Comparison of ENCODE assay signal across 18 cellular contexts in the genomic region with DNA sequence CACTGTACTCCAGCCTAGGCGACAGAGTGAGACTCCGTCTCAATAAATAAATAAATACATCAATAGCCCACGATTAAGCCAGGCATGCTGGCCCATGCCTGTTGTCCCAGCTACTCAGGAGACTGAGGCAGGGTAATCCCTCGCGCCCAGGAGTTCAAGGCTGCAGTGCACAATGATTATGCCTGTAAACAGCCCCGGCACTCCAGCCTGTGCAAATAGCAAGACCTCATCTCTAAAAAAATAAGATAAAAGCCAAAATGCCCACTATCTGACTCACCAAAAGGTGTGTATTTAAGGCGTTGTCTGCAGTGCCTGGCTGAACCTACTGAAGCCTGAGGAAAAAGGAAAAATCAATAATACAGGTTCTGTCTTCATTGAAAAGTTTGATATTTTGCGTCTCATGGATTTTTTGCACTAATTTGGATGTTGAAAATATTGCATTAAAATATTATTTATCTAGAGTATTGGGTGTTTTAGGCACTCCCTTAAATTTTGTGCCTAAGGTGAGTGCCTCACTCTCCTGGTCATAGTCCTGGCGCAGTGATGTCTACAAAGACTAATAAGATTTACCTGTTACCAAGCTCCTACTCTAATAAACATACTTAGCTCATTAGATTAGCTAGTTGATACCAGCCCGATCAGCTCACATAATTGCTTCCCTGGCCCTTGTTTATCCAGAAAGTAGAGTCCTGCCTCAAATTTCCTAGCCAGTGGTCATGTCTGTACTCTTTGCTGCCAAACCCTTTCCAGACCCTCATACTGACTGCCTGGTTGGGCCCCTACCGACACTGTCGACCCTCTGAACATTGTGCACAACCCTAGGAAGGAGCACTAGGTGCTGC. TPM values are rescaled to one million over a fixed set of nuclear protein-coding genes. Genes with fewer than 3 reads are reported as not detected.
DNase-seq lines count a peak whose midpoint lies in the region; ATAC-seq and TF ChIP-seq lines count a peak whose summit lies in the region.
"Had no signal": no experiment of that assay in that cellular context is flagged by ENCODE, and none has a peak within 500 bp of the region (broad histone marks: within the 10 kb centered on the region; RNA-seq: fewer than 3 reads in every experiment).

No MANE protein-coding gene starts in this region.

- H3K27me3 ChIP-seq in body of pancreas (no peaks in the 10 kb centered on the region), osteoblast (ENCODE audit: insufficient read depth, low read length) (peaks cover 4% of the 10 kb centered on the region)

- 35 to 39% methylated on average over 12 of the region's 12 CpGs for WGBS in body of pancreas, 2 donors

- in situ Hi-C loops in ACHN (cut with HindIII; ENCODE audit: low pct_ligation_motif_present, low pct_unique_long_range_greater_than_20kb, low sequenced_read_pairs), result no loop called here

- peak; percentile 49 for ATAC-seq in body of pancreas
- ATAC-seq in GM19035 (IDR thresholded peaks at IDR 0.05; ENCODE audit: unreplicated experiment), result no peak

- H3K36me3 ChIP-seq in body of pancreas (replicated peaks in 1 of 2; ENCODE audit: insufficient read depth in 1 of 2, low read depth in 2 of 2) (no peaks in the 10 kb centered on the region), osteoblast (ENCODE audit: insufficient read depth, low read length) (no peaks in the 10 kb centered on the region)

- DNase-seq in HT-29 (ENCODE audit: low spot score) (peak; percentile 61), body of pancreas (peak in 3 of 4 donors; percentile 33 to 45 (median 33)), kidney tubule cell (ENCODE audit: low spot score) (peak; percentile 52), renal cortical epithelial cell (ENCODE audit: low read depth) (peak; percentile 47), ACHN (no peak), HUDEP-2 (lab: John Stamatoyannopoulos, UW; ENCODE audit: unreplicated experiment in 76 of 76) (no peak), osteoblast (ENCODE audit: insufficient read length, low spot score, missing footprints) (no peak)
- DNase-seq: activated CD4-positive, alpha-beta T cell treated with anti-CD3 and anti-CD28 coated beads for 4 hours; activated gamma-delta T cell; hippocampal formation; NCI-H1105 treated with DMSO at 0.1 percent for 48 hours; NCI-H2171; NCI-H69; posterior cingulate gyrus; stimulated activated CD4-positive, alpha-beta T cell treated with anti-CD3 and anti-CD28 coated beads, Interleukin-4, amount 100 ng/mL, for 1 hour had no signal

- no peak overlapping the region for H3K4me2 ChIP-seq in osteoblast (ENCODE audit: insufficient read depth, low read length)

- TF ChIP-seq CTCF in body of pancreas (IDR thresholded peaks at IDR 0.05), result no peak
- TF ChIP-seq CTCF in osteoblast (IDR thresholded peaks at IDR 0.05; ENCODE audit: extremely low read depth, low read depth, low read length), result no peak

- no peaks in the 10 kb centered on the region for H4K20me1 ChIP-seq in osteoblast (ENCODE audit: insufficient read depth, low read length)

- no peak for TF ChIP-seq POLR2A in body of pancreas (IDR thresholded peaks at IDR 0.05)

- H3K79me2 ChIP-seq in osteoblast (ENCODE audit: insufficient read depth, low read length), result no peaks in the 10 kb centered on the region

- H3K9me3 ChIP-seq in body of pancreas (no peaks in the 10 kb centered on the region), osteoblast (ENCODE audit: low read depth, low read length) (no peaks in the 10 kb centered on the region)

- H3K4me1 ChIP-seq in body of pancreas, result peaks cover 26% of the 10 kb centered on the region
- H3K4me1 ChIP-seq in osteoblast (ENCODE audit: insufficient read depth, low read length), result no peaks in the 10 kb centered on the region

- intact Hi-C loops in body of pancreas (cut with DNase I), result no loop called here

- H3K4me3 ChIP-seq in body of pancreas, result no peak overlapping the region
- H3K4me3 ChIP-seq in osteoblast (ENCODE audit: insufficient read depth, low read length), result no peak overlapping the region
- H3K4me3 ChIP-seq: SK-N-MC, skin epidermis had no signal

- H3K27ac ChIP-seq in body of pancreas (peak overlapping the region; percentile 30 to 92 (median 76)), osteoblast (ENCODE audit: low read depth, low read length) (no peak overlapping the region)
- H3K27ac ChIP-seq: SK-N-MC had no signal

- H2AFZ ChIP-seq in osteoblast (ENCODE audit: low read length), result no peak overlapping the region

RNA-seq across cellular contexts. Expression of gene TOB1, which starts 24.7 kb away (rescaled TPM):
- total RNA-seq in HT-29 (2014; rRNA removed; shearing (Covaris generic)), result 33.8 and 43.0 TPM in 2 replicates
- 10 to 100 TPM; 36.8 to 46.1 TPM for total RNA-seq in body of pancreas
- 8.5 and 19.5 TPM in 2 replicates for total RNA-seq in renal cortical epithelial cell
- total RNA-seq in osteoblast, result 18.8 and 21.5 TPM in 2 replicates

RNA-seq across cellular contexts. Expression of gene WFIKKN2, which starts 55.5 kb away (rescaled TPM):
- 0.05 TPM in 1 of 2 replicates, not detected in the other for total RNA-seq in HT-29 (2014; rRNA removed; shearing (Covaris generic))
- total RNA-seq in body of pancreas, result under 1 TPM; 0.26 to 0.66 TPM
- total RNA-seq in renal cortical epithelial cell, result not detected in 2 replicates
- under 0.01 TPM in 1 of 2 replicates, not detected in the other for total RNA-seq in osteoblast

Comparison
In these comparisons a context has a peak if more than half of its experiments do, and no peak if none do; other contexts are left out.
1. DNase-seq: peak in HT-29 (single experiment), body of pancreas (3 of 4), kidney tubule cell (single experiment) and renal cortical epithelial cell (single experiment); none in ACHN (single experiment), HUDEP-2 (0 of 76) and osteoblast (single experiment).